ENCODE assay signal across 1 cellular context in genomic region chr15:48003447-48003846, GRCh38.
A peak's percentile ranks its signal among the peaks of the same experiment; 100 is the strongest.
TF ChIP-seq lines count a peak whose summit lies in the region.

No MANE protein-coding gene starts in this region.

TF ChIP-seq in HepG2, 621 proteins besides CTCF, POLR2A, EP300 and RAD21 (continued from another document):
- TF ChIP-seq PAXIP1 (CRISPR knock-in tag; conservative IDR thresholded peaks at IDR 0.05) (no peak), MAFF (IDR thresholded peaks at IDR 0.05; ENCODE audit: low read depth, low read length) (peak; percentile 70), ZNF569 (CRISPR knock-in tag; IDR thresholded peaks at IDR 0.05; ENCODE audit: borderline replicate concordance) (no peak), REPIN1 (CRISPR knock-in tag; IDR thresholded peaks at IDR 0.05; ENCODE audit: borderline replicate concordance, low read depth) (no peak), MAFK (conservative IDR thresholded peaks at IDR 0.05 in 1 of 2, IDR thresholded peaks at IDR 0.05 in 1 of 2; ENCODE audit: low read length in 2 of 2) (peak; percentile 58 to 77; a peak in 3 of 4 replicates), LCORL (IDR thresholded peaks at IDR 0.05) (no peak), LCORL (CRISPR knock-in tag; IDR thresholded peaks at IDR 0.05) (no peak), ZNF710 (CRISPR knock-in tag; IDR thresholded peaks at IDR 0.05; ENCODE audit: borderline replicate concordance) (no peak), MIER2 (CRISPR knock-in tag; IDR thresholded peaks at IDR 0.05) (no peak), ZNF282 (IDR thresholded peaks at IDR 0.05; ENCODE audit: partially characterized antibody) (no peak)
TF ChIP-seq in HepG2: peak in this region for 2.
